ENCODE assay signal across 21 cellular contexts in the genomic region with DNA sequence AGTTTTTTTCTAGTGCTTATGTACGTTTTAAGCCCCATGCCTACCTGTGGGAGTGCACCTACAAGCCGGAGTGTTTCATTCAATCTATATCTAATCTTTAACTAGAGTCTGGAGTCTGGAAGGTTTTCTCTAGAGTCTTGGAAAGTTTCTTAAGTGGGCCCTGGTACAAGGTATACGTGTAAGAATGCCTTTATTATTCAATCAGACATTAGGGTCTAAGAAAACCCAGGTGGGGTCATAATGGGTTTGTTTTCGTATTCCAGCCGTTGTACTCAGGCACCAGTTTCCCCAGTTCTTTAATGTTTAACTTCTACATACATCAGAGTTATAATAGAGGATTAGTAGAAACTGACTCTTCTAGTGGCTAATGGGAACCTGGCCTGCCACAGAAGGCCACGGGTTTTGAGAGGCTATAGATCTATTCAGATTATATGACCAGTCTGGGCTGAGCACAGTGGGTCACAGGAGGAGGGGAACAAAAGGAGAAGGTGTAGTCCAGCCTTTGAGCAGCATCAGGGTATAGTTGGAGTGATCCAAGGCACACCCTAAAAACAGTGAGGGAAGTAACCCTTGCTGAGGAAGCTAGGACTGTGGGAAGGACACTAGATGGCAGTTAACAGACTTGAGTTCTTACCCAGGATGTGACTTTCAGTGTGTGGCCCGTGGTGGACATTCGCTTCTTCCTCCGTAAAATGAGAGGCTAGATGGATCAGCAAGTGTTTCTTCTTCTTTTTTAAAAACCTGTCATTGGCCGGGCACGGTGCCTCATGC. TPM values are rescaled to one million over a fixed set of nuclear protein-coding genes. Genes with fewer than 3 reads are reported as not detected.
"Had no signal": no experiment of that assay in that cellular context is flagged by ENCODE, and none has a peak within 500 bp of the region (broad histone marks: within the 10 kb centered on the region; RNA-seq: fewer than 3 reads in every experiment).

No MANE protein-coding gene starts in this region.

- H3K9me3 ChIP-seq: adrenal gland, lower lobe of right lung, prostate gland, SJSA1, suprapubic skin, upper lobe of right lung had no signal

- H3K4me1 Mint-ChIP-seq: stimulated activated naive CD8-positive, alpha-beta T cell treated with anti-CD3 and anti-CD28 coated beads, Interleukin-15, amount 100 ng/mL, for 72 hours had no signal

- H3K9me3 Mint-ChIP-seq: activated T-helper 1 cell treated with anti-CD3 and anti-CD28 coated beads, Interleukin-12 subunit alpha, Interleukin-12 subunit beta, Interleukin-2, Interleukin-4 antibody, amounts not matched to agents 30 ng/mL and 10 ng/mL and 1 ng/mL, durations not matched to agents 14 hours and 24 hours and 36 hours; stimulated activated naive CD8-positive, alpha-beta T cell treated with anti-CD3 and anti-CD28 coated beads, Interleukin-15, amount 100 ng/mL, for 72 hours had no signal

- DNase-seq: activated CD4-positive, alpha-beta T cell treated with anti-CD3 and anti-CD28 coated beads, Interleukin-2, amount 50 U/mL, for 48 hours; activated gamma-delta T cell treated with Interleukin-2 at 50 U/mL for 16 hours; adrenal gland; foreskin melanocyte; head of caudate nucleus; immature natural killer cell; lower lobe of right lung; right cardiac atrium; stimulated activated CD4-positive, alpha-beta T cell treated with anti-CD3 and anti-CD28 coated beads, Interleukin-15, amount 100 ng/mL, for 24 hours; stimulated activated CD4-positive, alpha-beta T cell treated with anti-CD3 and anti-CD28 coated beads, Interleukin-2, amount 100 ng/mL, for 48 hours; stimulated activated naive CD8-positive, alpha-beta T cell treated with anti-CD3 and anti-CD28 coated beads, Interleukin-15, amount 100 ng/mL, for 72 hours; SW 1271; upper lobe of right lung had no signal

- H3K36me3 ChIP-seq: adrenal gland, lower lobe of right lung, prostate gland, SJSA1, suprapubic skin, upper lobe of right lung had no signal

- H3K4me3 ChIP-seq: adrenal gland, lower lobe of right lung, prostate gland, SJSA1, skin epidermis, suprapubic skin, upper lobe of right lung had no signal

- H3K27ac Mint-ChIP-seq: activated naive CD4-positive, alpha-beta T cell treated with anti-CD3 and anti-CD28 coated beads, Interleukin-2, amount 50 U/mL, for 72 hours; activated T-helper 1 cell treated with anti-CD3 and anti-CD28 coated beads, Interleukin-12 subunit alpha, Interleukin-12 subunit beta, Interleukin-2, Interleukin-4 antibody, amounts not matched to agents 30 ng/mL and 10 ng/mL and 1 ng/mL, durations not matched to agents 14 hours and 24 hours and 36 hours; immature natural killer cell had no signal

- H3K4me3 Mint-ChIP-seq: activated T-helper 1 cell treated with anti-CD3 and anti-CD28 coated beads, Interleukin-12 subunit alpha, Interleukin-12 subunit beta, Interleukin-2, Interleukin-4 antibody, amounts not matched to agents 30 ng/mL and 10 ng/mL and 1 ng/mL, durations not matched to agents 14 hours and 24 hours and 36 hours; immature natural killer cell; stimulated activated naive CD8-positive, alpha-beta T cell treated with anti-CD3 and anti-CD28 coated beads, Interleukin-15, amount 100 ng/mL, for 72 hours had no signal

- H3K27me3 Mint-ChIP-seq: stimulated activated naive CD8-positive, alpha-beta T cell treated with anti-CD3 and anti-CD28 coated beads, Interleukin-15, amount 100 ng/mL, for 72 hours had no signal

- ATAC-seq: activated naive CD4-positive, alpha-beta T cell treated with anti-CD3 and anti-CD28 coated beads, Interleukin-2, amount 50 U/mL, for 72 hours; stimulated activated naive CD8-positive, alpha-beta T cell treated with anti-CD3 and anti-CD28 coated beads, Interleukin-15, amount 100 ng/mL, for 72 hours; upper lobe of right lung had no signal

- H3K27me3 ChIP-seq: adrenal gland, SJSA1, suprapubic skin, upper lobe of right lung had no signal

- H3K36me3 Mint-ChIP-seq: activated naive CD4-positive, alpha-beta T cell treated with anti-CD3 and anti-CD28 coated beads, Interleukin-2, amount 50 U/mL, for 72 hours had no signal

- H3K4me1 ChIP-seq: adrenal gland, lower lobe of right lung, prostate gland, suprapubic skin, upper lobe of right lung had no signal

RNA-seq across cellular contexts. Expression of gene FAM83B, which starts 15.5 kb away (rescaled TPM):
- total RNA-seq: activated naive CD4-positive, alpha-beta T cell treated with anti-CD3 and anti-CD28 coated beads, Interleukin-2, amount 50 U/mL, for 72 hours; activated T-helper 1 cell treated with anti-CD3 and anti-CD28 coated beads, Interleukin-12 subunit alpha, Interleukin-12 subunit beta, Interleukin-2, Interleukin-4 antibody, amounts not matched to agents 30 ng/mL and 10 ng/mL and 1 ng/mL, durations not matched to agents 14 hours and 24 hours and 36 hours; adrenal gland; mesenteric fat pad; SJSA1; T-helper 2 cell treated with Interferon-gamma antibody and Interleukin-4, amounts not matched to agents 100 ng/mL and 5 ng/mL, for 36 hours had no signal
